ENCODE assay signal across 9 cellular contexts in genomic region chr13:49308104-49308875, GRCh38.
A peak's percentile ranks its signal among the peaks of the same experiment; 100 is the strongest.
DNase-seq lines count a peak whose midpoint lies in the region; ATAC-seq and TF ChIP-seq lines count a peak whose summit lies in the region.
"Had no signal": no experiment of that assay in that cellular context is flagged by ENCODE, and none has a peak within 500 bp of the region (broad histone marks: within the 10 kb centered on the region; RNA-seq: fewer than 3 reads in every experiment).

No MANE protein-coding gene starts in this region.

- H3K27ac ChIP-seq in Peyer's patch (peak overlapping the region; percentile 53 to 86 (median 73)), esophagus squamous epithelium (peak overlapping the region; percentile 66 to 94 (median 87))

- H3K4me3 ChIP-seq in Peyer's patch: no peak overlapping the region
- H3K4me3 ChIP-seq in esophagus squamous epithelium: peak overlapping the region in 1 of 4 donors; percentile 21

- H3K36me3 Mint-ChIP-seq in Calu3 (ENCODE audit: insufficient read depth, unreplicated experiment): no peaks in the 10 kb centered on the region

- no TSS peak for BruUV-seq in Calu3 (replicated peaks; lab: Mats Ljungman, UMichigan)

- 13 to 27% methylated on average over 1 to 2 of the region's 7 CpGs for WGBS in esophagus squamous epithelium, 2 donors

- H3K27me3 ChIP-seq in Peyer's patch: no peaks in the 10 kb centered on the region
- no peaks in the 10 kb centered on the region for H3K27me3 ChIP-seq in esophagus squamous epithelium

- TF ChIP-seq CTCF in Peyer's patch (IDR thresholded peaks at IDR 0.05) (no peak), esophagus squamous epithelium (IDR thresholded peaks at IDR 0.05) (no peak), Calu3 (IDR thresholded peaks at IDR 0.05; ENCODE audit: unreplicated experiment) (no peak)

- no peak overlapping the region for H3K27ac Mint-ChIP-seq in Calu3 (ENCODE audit: unreplicated experiment)
- H3K27ac Mint-ChIP-seq: activated CD4-positive, alpha-beta T cell treated with anti-CD3 and anti-CD28 coated beads, Interleukin-2, amount 10 ng/mL, durations not matched to agents 24 days and 14 days had no signal

- no peaks in the 10 kb centered on the region for H3K9me3 ChIP-seq in Peyer's patch
- no peaks in the 10 kb centered on the region for H3K9me3 ChIP-seq in esophagus squamous epithelium

- H3K4me1 ChIP-seq in Peyer's patch (peaks cover 0 to 18% (median 2%) of the 10 kb centered on the region in 4 donors), esophagus squamous epithelium (peaks cover 9 to 69% (median 31%) of the 10 kb centered on the region in 3 donors)

- no peaks in the 10 kb centered on the region for H3K27me3 Mint-ChIP-seq in Calu3 (ENCODE audit: unreplicated experiment)
- H3K27me3 Mint-ChIP-seq: activated CD4-positive, alpha-beta T cell treated with anti-CD3 and anti-CD28 coated beads, Interleukin-2, amount 10 ng/mL, durations not matched to agents 24 days and 14 days had no signal

- H3K4me1 Mint-ChIP-seq in Calu3 (ENCODE audit: low read depth, unreplicated experiment): peaks cover 12% of the 10 kb centered on the region
- H3K4me1 Mint-ChIP-seq: activated CD4-positive, alpha-beta T cell treated with anti-CD3 and anti-CD28 coated beads, Interleukin-2, amount 10 ng/mL, durations not matched to agents 24 days and 14 days had no signal

- intact Hi-C loops in esophagus squamous epithelium (cut with DNase I) (no loop called here), Calu3 (cut with micrococcal nuclease; ENCODE audit: unreplicated experiment) (no loop called here)

- TF ChIP-seq POLR2A in Peyer's patch (IDR thresholded peaks at IDR 0.05) (no peak), esophagus squamous epithelium (IDR thresholded peaks at IDR 0.05) (peak in 2 of 4 donors; percentile 18 to 20)

- H3K36me3 ChIP-seq in Peyer's patch (no peaks in the 10 kb centered on the region), esophagus squamous epithelium (peaks cover 0 to 29% (median 0%) of the 10 kb centered on the region in 3 donors)

- peak in 1 of 3 donors; percentile 75 for DNase-seq in Peyer's patch
- DNase-seq in esophagus squamous epithelium (lab: John Stamatoyannopoulos, UW): no peak
- DNase-seq in midbrain (lab: John Stamatoyannopoulos, UW): peak; percentile 84
- DNase-seq in superior temporal gyrus (ENCODE audit: extremely low spot score): peak; percentile 85
- DNase-seq in cerebellar nuclear complex (lab: John Stamatoyannopoulos, UW): no peak
- DNase-seq in Calu3: no peak
- DNase-seq: activated CD4-positive, alpha-beta T cell treated with anti-CD3 and anti-CD28 coated beads, Interleukin-2, amount 10 ng/mL, durations not matched to agents 24 days and 14 days had no signal

- H3K4me3 Mint-ChIP-seq in Calu3 (ENCODE audit: low read depth, unreplicated experiment): no peak overlapping the region
- H3K4me3 Mint-ChIP-seq: activated CD4-positive, alpha-beta T cell treated with anti-CD3 and anti-CD28 coated beads, Interleukin-2, amount 10 ng/mL, durations not matched to agents 24 days and 14 days had no signal

- ATAC-seq in GM21619 (IDR thresholded peaks at IDR 0.05; ENCODE audit: unreplicated experiment): no peak
- ATAC-seq in HG02571 (IDR thresholded peaks at IDR 0.05; ENCODE audit: unreplicated experiment): no peak

- CTCF ChIA-PET in Calu3 (lab: Charles Lee): no interaction called here

- H3K9me3 Mint-ChIP-seq in Calu3 (ENCODE audit: low read depth, unreplicated experiment): no peaks in the 10 kb centered on the region
- H3K9me3 Mint-ChIP-seq: activated CD4-positive, alpha-beta T cell treated with anti-CD3 and anti-CD28 coated beads, Interleukin-2, amount 10 ng/mL, durations not matched to agents 24 days and 14 days had no signal

Comparison
In these comparisons a context has a peak if more than half of its experiments do, and no peak if none do; other contexts are left out.
1. DNase-seq: peak in midbrain (single experiment) and superior temporal gyrus (single experiment); none in esophagus squamous epithelium (single experiment), cerebellar nuclear complex (0 of 2) and Calu3 (single experiment).